18 cellular contexts compared by ENCODE assay signal in the genomic region with DNA sequence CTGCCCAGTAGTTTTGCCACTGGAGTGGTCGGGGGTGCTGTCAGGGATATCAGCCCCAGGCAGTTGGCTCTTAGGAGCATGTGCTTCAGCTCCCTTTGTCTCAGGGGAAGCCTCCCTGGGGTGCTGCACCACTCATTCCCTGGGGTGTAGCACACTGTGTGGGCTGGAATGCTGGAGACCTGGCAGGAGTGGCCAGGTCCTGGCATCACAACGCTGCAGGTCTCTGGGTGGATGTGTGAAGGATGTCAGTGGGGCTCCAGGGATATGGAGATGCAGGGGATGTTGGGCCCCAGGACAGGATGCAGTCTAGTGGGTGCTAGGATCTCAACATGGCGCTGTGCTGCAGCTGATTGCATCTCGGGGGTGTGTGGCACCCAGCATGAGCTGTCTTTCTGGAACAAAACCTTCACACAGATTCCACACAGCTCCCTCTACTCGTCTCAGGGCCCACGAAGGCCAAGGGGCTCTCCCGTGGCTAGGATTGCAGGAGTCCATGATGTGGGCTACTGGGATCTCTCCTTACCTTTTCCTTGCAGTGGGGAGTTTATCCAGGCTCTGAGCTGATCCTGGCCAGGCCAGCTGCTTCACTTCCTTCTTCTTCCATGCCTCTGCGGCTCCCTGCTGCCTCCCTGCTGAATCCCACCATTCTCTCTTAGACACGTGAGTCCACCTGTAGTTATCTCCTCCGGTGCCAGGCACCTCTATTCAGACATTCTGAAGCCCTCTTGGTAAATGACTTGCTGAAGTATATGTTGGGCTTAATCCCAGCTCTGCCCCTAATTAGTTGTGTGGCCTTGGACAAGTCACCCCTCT.
"Had no signal": no experiment of that assay in that cellular context is flagged by ENCODE, and none has a peak within 500 bp of the region (broad histone marks: within the 10 kb centered on the region; RNA-seq: fewer than 3 reads in every experiment).

No MANE protein-coding gene starts in this region.

- H3K4me1 ChIP-seq: adrenal gland had no signal

- H3K36me3 ChIP-seq: adrenal gland, esophagus squamous epithelium, heart right ventricle, tibial nerve had no signal

- H3K27me3 ChIP-seq: adrenal gland, esophagus squamous epithelium, heart right ventricle, tibial nerve had no signal

- DNase-seq: activated CD4-positive, alpha-beta T cell treated with anti-CD3 and anti-CD28 coated beads, Interleukin-2, amount 10 ng/mL, durations not matched to agents 24 days and 14 days; activated CD8-positive, alpha-beta T cell treated with anti-CD3 and anti-CD28 coated beads for 36 hours; activated gamma-delta T cell treated with Interleukin-2 at 50 U/mL for 16 hours; activated T-cell treated with anti-CD3 and anti-CD28 coated beads, Interleukin-2, amount 50 U/mL, for 72 hours; cerebellar nuclear complex; effector memory CD4-positive, alpha-beta T cell; esophagus squamous epithelium; heart right ventricle; immature natural killer cell; nucleus accumbens; T1000 had no signal

- H3K4me1 Mint-ChIP-seq: activated CD4-positive, alpha-beta T cell treated with anti-CD3 and anti-CD28 coated beads, Interleukin-2, amount 10 ng/mL, durations not matched to agents 24 days and 14 days; immature natural killer cell had no signal

- ATAC-seq: activated CD8-positive, alpha-beta T cell treated with anti-CD3 and anti-CD28 coated beads for 36 hours; activated naive CD4-positive, alpha-beta T cell treated with anti-CD3 and anti-CD28 coated beads, Interleukin-2, amount 50 U/mL, for 72 hours; activated T-cell treated with anti-CD3 and anti-CD28 coated beads, Interleukin-2, amount 50 U/mL, for 72 hours; heart right ventricle had no signal

- H3K4me3 Mint-ChIP-seq: activated CD4-positive, alpha-beta T cell treated with anti-CD3 and anti-CD28 coated beads, Interleukin-2, amount 10 ng/mL, durations not matched to agents 24 days and 14 days; activated CD8-positive, alpha-beta T cell treated with anti-CD3 and anti-CD28 coated beads for 36 hours; activated T-cell treated with anti-CD3 and anti-CD28 coated beads, Interleukin-2, amount 50 U/mL, for 72 hours; dendritic cell treated with granulocyte-macrophage colony-stimulating factor and Interleukin-4, amounts not matched to agents 40 ng/mL and 50 ng/mL, for 4 days; immature natural killer cell; natural killer cell treated with Interleukin-12 subunit alpha and Interleukin-12 subunit beta and Interleukin-15 and Interleukin-18, amount 100 ng/mL, for 72 hours; stimulated activated naive CD8-positive, alpha-beta T cell treated with anti-CD3 and anti-CD28 coated beads, Interleukin-15, Interleukin-2, amounts not matched to agents 100 ng/mL and 50 ng/mL, for 24 hours had no signal

- H3K27ac ChIP-seq: adrenal gland, esophagus squamous epithelium, heart right ventricle, tibial nerve had no signal

- H3K4me3 ChIP-seq: adrenal gland, esophagus squamous epithelium, heart right ventricle, tibial nerve had no signal

- FAIRE-seq: endothelial cell of umbilical vein had no signal

- H3K27ac Mint-ChIP-seq: activated CD4-positive, alpha-beta T cell treated with anti-CD3 and anti-CD28 coated beads, Interleukin-2, amount 10 ng/mL, durations not matched to agents 24 days and 14 days; activated CD8-positive, alpha-beta T cell treated with anti-CD3 and anti-CD28 coated beads for 36 hours; activated naive CD4-positive, alpha-beta T cell treated with anti-CD3 and anti-CD28 coated beads, Interleukin-2, amount 50 U/mL, for 72 hours; activated T-cell treated with anti-CD3 and anti-CD28 coated beads, Interleukin-2, amount 50 U/mL, for 72 hours; dendritic cell treated with granulocyte-macrophage colony-stimulating factor and Interleukin-4, amounts not matched to agents 40 ng/mL and 50 ng/mL, for 4 days; immature natural killer cell; natural killer cell treated with Interleukin-12 subunit alpha and Interleukin-12 subunit beta and Interleukin-15 and Interleukin-18, amount 100 ng/mL, for 72 hours; stimulated activated naive CD8-positive, alpha-beta T cell treated with anti-CD3 and anti-CD28 coated beads, Interleukin-15, Interleukin-2, amounts not matched to agents 100 ng/mL and 50 ng/mL, for 24 hours had no signal
